9 cellular contexts compared by ENCODE assay signal in genomic region chr2:44942304-44943030, GRCh38. TPM values are rescaled to one million over a fixed set of nuclear protein-coding genes. Genes with fewer than 3 reads are reported as not detected.
DNase-seq lines count a peak whose midpoint lies in the region; ATAC-seq and TF ChIP-seq lines count a peak whose summit lies in the region.
"Had no signal": no experiment of that assay in that cellular context is flagged by ENCODE, and none has a peak within 500 bp of the region (broad histone marks: within the 10 kb centered on the region; RNA-seq: fewer than 3 reads in every experiment).

No MANE protein-coding gene starts in this region.

- CTCF ChIA-PET in RWPE1 (lab: Yijun Ruan, JAX): interaction anchor here (2.1 kb wide), 1 partner anchor 13 kb away, joined by 5 read pairs; no protein-coding TSS in a partner anchor

- peaks cover 47% of the 10 kb centered on the region for H3K4me1 ChIP-seq in CD4-positive, CD25-positive, alpha-beta regulatory T cell (ENCODE audit: control insufficient read depth, insufficient read depth, low read length, poor library complexity, severe bottlenecking)
- H3K4me1 ChIP-seq in HUES64 (ENCODE audit: insufficient read depth, low read length) (peaks cover 35% of the 10 kb centered on the region), neural progenitor cell (peaks cover 48% of the 10 kb centered on the region)

- H3K9me3 Mint-ChIP-seq in CD4-positive, CD25-positive, alpha-beta regulatory T cell: peaks cover 0 to 2% (median 0%) of the 10 kb centered on the region in 7 donors
- no peaks in the 10 kb centered on the region for H3K9me3 Mint-ChIP-seq in neural progenitor cell

- peak overlapping the region; percentile 54; the same call in 1 of the 2 replicates for H3K9ac ChIP-seq in HUES64 (ENCODE audit: low read depth, low read length)
- H3K9ac ChIP-seq in neural progenitor cell: peak overlapping the region; percentile 77

- H3K4me1 Mint-ChIP-seq in CD4-positive, CD25-positive, alpha-beta regulatory T cell: peaks cover 0 to 59% (median 24%) of the 10 kb centered on the region in 4 donors
- peaks cover 43% of the 10 kb centered on the region for H3K4me1 Mint-ChIP-seq in neural progenitor cell

- DNase-seq in CD4-positive, CD25-positive, alpha-beta regulatory T cell: peak in 1 of 3 donors; percentile 47
- peak in 8 of 61 donors; percentile 25 to 65 (median 42) for DNase-seq in caudate nucleus (lab: John Stamatoyannopoulos, UW)
- DNase-seq in neural progenitor cell (ENCODE audit: low spot score): peak; percentile 55
- no peak for DNase-seq in MG63
- DNase-seq in RWPE1 (ENCODE audit: low spot score): no peak
- no peak for DNase-seq in NCI-H1930 (lab: John Stamatoyannopoulos, UW)
- DNase-seq: NCI-H1436 had no signal

- H3K9me3 ChIP-seq in CD4-positive, CD25-positive, alpha-beta regulatory T cell (ENCODE audit: control insufficient read depth in 2 of 2, low read length in 2 of 2): no peaks in the 10 kb centered on the region
- H3K9me3 ChIP-seq in HUES64 (ENCODE audit: insufficient read depth, low read depth, low read length) (no peaks in the 10 kb centered on the region), neural progenitor cell (ENCODE audit: low read depth) (no peaks in the 10 kb centered on the region), MG63 (no peaks in the 10 kb centered on the region)

- H3K4me2 ChIP-seq in neural progenitor cell: peak overlapping the region; percentile 99

- H3K36me3 Mint-ChIP-seq in CD4-positive, CD25-positive, alpha-beta regulatory T cell: no peaks in the 10 kb centered on the region
- H3K36me3 Mint-ChIP-seq in neural progenitor cell: peaks cover 2% of the 10 kb centered on the region

- H3K79me2 ChIP-seq in neural progenitor cell (ENCODE audit: low read depth): peaks cover 97% of the 10 kb centered on the region

- no peak overlapping the region for H3K4me3 ChIP-seq in CD4-positive, CD25-positive, alpha-beta regulatory T cell (ENCODE audit: low read depth, low read length)
- H3K4me3 ChIP-seq in HUES64 (ENCODE audit: low read length) (peak overlapping the region; percentile 52; the same call in 1 of the 2 replicates), neural progenitor cell (peak overlapping the region; percentile 96), MG63 (no peak overlapping the region; the same call in 1 of the 2 replicates)

- no peak for TF ChIP-seq CTCF in neural progenitor cell (IDR thresholded peaks at IDR 0.05)
- no peak for TF ChIP-seq CTCF in RWPE1 (conservative IDR thresholded peaks at IDR 0.05; ENCODE audit: low read depth)

- POLR2A ChIA-PET in RWPE1 (lab: Yijun Ruan, JAX; ENCODE audit: low non-redundant PET): no interaction called here

- H3F3A ChIP-seq in neural progenitor cell (ENCODE audit: low read depth): peaks cover 94% of the 10 kb centered on the region

- H3K27me3 Mint-ChIP-seq in CD4-positive, CD25-positive, alpha-beta regulatory T cell: peaks cover 87% of the 10 kb centered on the region
- H3K27me3 Mint-ChIP-seq in neural progenitor cell (ENCODE audit: insufficient read depth, low read depth): peaks cover 78% of the 10 kb centered on the region

- WGBS in HUES64: 1% methylated on average over 69 of the region's 69 CpGs

- peak in 1 of 2 donors; percentile 4 for ATAC-seq in CD4-positive, CD25-positive, alpha-beta regulatory T cell (ENCODE audit: low read depth in 2 of 2)
- no peak for ATAC-seq in HG02970 (IDR thresholded peaks at IDR 0.05; ENCODE audit: low FRiP score, unreplicated experiment)

- peaks cover 23% of the 10 kb centered on the region for H3K27me3 ChIP-seq in CD4-positive, CD25-positive, alpha-beta regulatory T cell (ENCODE audit: control insufficient read depth, insufficient read depth, low read length)
- H3K27me3 ChIP-seq in HUES64 (ENCODE audit: insufficient read depth, low read length): peaks cover 100% of the 10 kb centered on the region
- peaks cover 74% of the 10 kb centered on the region for H3K27me3 ChIP-seq in neural progenitor cell
- no peaks in the 10 kb centered on the region for H3K27me3 ChIP-seq in MG63

- H2AFZ ChIP-seq in neural progenitor cell (replicated peaks): no peak overlapping the region

- peak overlapping the region; percentile 70 to 91 (median 74) for H3K4me3 Mint-ChIP-seq in CD4-positive, CD25-positive, alpha-beta regulatory T cell
- H3K4me3 Mint-ChIP-seq in neural progenitor cell: peak overlapping the region; percentile 88

- H4K20me1 ChIP-seq in neural progenitor cell (ENCODE audit: low read depth): peaks cover 62% of the 10 kb centered on the region

- H3K36me3 ChIP-seq in CD4-positive, CD25-positive, alpha-beta regulatory T cell (ENCODE audit: control insufficient read depth, insufficient read depth, low read length): no peaks in the 10 kb centered on the region
- H3K36me3 ChIP-seq in HUES64 (ENCODE audit: insufficient read depth, low read length) (no peaks in the 10 kb centered on the region), neural progenitor cell (no peaks in the 10 kb centered on the region), MG63 (no peaks in the 10 kb centered on the region)

- H3K27ac ChIP-seq in CD4-positive, CD25-positive, alpha-beta regulatory T cell (ENCODE audit: insufficient read depth, low read length, poor library complexity, severe bottlenecking): no peak overlapping the region
- H3K27ac ChIP-seq in HUES64 (ENCODE audit: low read depth, low read length): no peak overlapping the region
- H3K27ac ChIP-seq in caudate nucleus (ENCODE audit: low read depth, low read length): peak overlapping the region; percentile 95
- peak overlapping the region; percentile 76 for H3K27ac ChIP-seq in neural progenitor cell
- H3K27ac ChIP-seq in RWPE1: no peak overlapping the region

- no peak overlapping the region for H3K27ac Mint-ChIP-seq in CD4-positive, CD25-positive, alpha-beta regulatory T cell
- no peak overlapping the region for H3K27ac Mint-ChIP-seq in neural progenitor cell

RNA-seq across cellular contexts. Expression of gene SIX3, which starts 1.0 kb away (rescaled TPM):
- total RNA-seq in CD4-positive, CD25-positive, alpha-beta regulatory T cell: not detected
- not detected for polyA plus RNA-seq in CD4-positive, CD25-positive, alpha-beta regulatory T cell
- 0.25 TPM for polyA plus RNA-seq in HUES64 (2013, experiment 1 of 2)
- not detected for polyA plus RNA-seq in HUES64 (2013, experiment 2 of 2)
- total RNA-seq in neural progenitor cell (ENCODE audit: low replicate concordance): 14.5 and 28.8 TPM in 2 replicates
- not detected in 2 replicates for total RNA-seq in MG63 (2014; rRNA removed; shearing (Covaris generic); ENCODE audit: low replicate concordance)

Comparison
In these comparisons a context has a peak if more than half of its experiments do, and no peak if none do; other contexts are left out.
1. H3K27ac ChIP-seq: peak in caudate nucleus (single experiment) and neural progenitor cell (single experiment); none in CD4-positive, CD25-positive, alpha-beta regulatory T cell (single experiment), HUES64 (single experiment) and RWPE1 (single experiment).
2. H3K4me3 ChIP-seq: peak in HUES64 (single experiment) and neural progenitor cell (single experiment); none in CD4-positive, CD25-positive, alpha-beta regulatory T cell (single experiment) and MG63 (single experiment).
3. RNA of gene SIX3, which starts 1.0 kb away (total RNA-seq): 14.5 to 28.8 TPM in neural progenitor cell; not detected in CD4-positive, CD25-positive, alpha-beta regulatory T cell (single experiment) and not detected in MG63; every median in the first group is over 10 times any median in the second.